ENCODE assay signal across 12 cellular contexts in genomic region chr16:49513040-49513439, GRCh38.
DNase-seq lines count a peak whose midpoint lies in the region; ATAC-seq and TF ChIP-seq lines count a peak whose summit lies in the region.
"Had no signal": no experiment of that assay in that cellular context is flagged by ENCODE, and none has a peak within 500 bp of the region (broad histone marks: within the 10 kb centered on the region; RNA-seq: fewer than 3 reads in every experiment).

No MANE protein-coding gene starts in this region.

- no peaks in the 10 kb centered on the region for H3K9me3 ChIP-seq in MG63
- H3K9me3 ChIP-seq in psoas muscle = no peaks in the 10 kb centered on the region
- H3K9me3 ChIP-seq in mammary epithelial cell (replicated peaks; ENCODE audit: insufficient read depth, low read length) = peaks cover 14% of the 10 kb centered on the region

- H3K4me2 ChIP-seq in mammary epithelial cell (ENCODE audit: insufficient read depth, low read depth, low read length) = no peak overlapping the region

- dilution Hi-C loops in mammary epithelial cell (cut with HindIII; ENCODE audit: low sequenced_read_pairs) = no loop called here

- no peak overlapping the region for H2AFZ ChIP-seq in mammary epithelial cell (ENCODE audit: low read depth, low read length)

- H3K36me3 ChIP-seq in MG63 (no peaks in the 10 kb centered on the region), brain microvascular endothelial cell (replicated peaks) (no peaks in the 10 kb centered on the region), psoas muscle (ENCODE audit: insufficient read depth in 1 of 2, low read depth in 1 of 2) (no peaks in the 10 kb centered on the region), mammary epithelial cell (ENCODE audit: insufficient read depth, low read length) (no peaks in the 10 kb centered on the region)

- CTCF ChIA-PET in mammary epithelial cell (lab: Charles Lee; ENCODE audit: low non-redundant PET) = no interaction called here

- ATAC-seq in psoas muscle (peak in 2 of 4 donors; percentile 54 to 55), GM21825 (IDR thresholded peaks at IDR 0.05; ENCODE audit: unreplicated experiment) (no peak)

- peak; percentile 20 for TF ChIP-seq CTCF in brain microvascular endothelial cell (IDR thresholded peaks at IDR 0.05; ENCODE audit: low read depth, low read length, missing control alignments)
- peak; percentile 13 for TF ChIP-seq CTCF in psoas muscle (IDR thresholded peaks at IDR 0.05)
- no peak for TF ChIP-seq CTCF in mammary epithelial cell (conservative IDR thresholded peaks at IDR 0.05 in 1 of 2, IDR thresholded peaks at IDR 0.05 in 1 of 2; ENCODE audit: extremely low read depth in 1 of 2, insufficient read depth in 1 of 2, low read depth in 1 of 2, low read length in 2 of 2)

- H3K4me3 ChIP-seq in MG63 (no peak overlapping the region), brain microvascular endothelial cell (ENCODE audit: low read depth, low read length) (no peak overlapping the region), psoas muscle (no peak overlapping the region), mammary epithelial cell (replicated peaks in 1 of 3; ENCODE audit: insufficient read depth in 1 of 3, low read depth in 2 of 3, low read length in 3 of 3) (no peak overlapping the region)

- no peak overlapping the region for H3K27ac ChIP-seq in brain microvascular endothelial cell
- no peak overlapping the region for H3K27ac ChIP-seq in psoas muscle
- H3K27ac ChIP-seq in mammary epithelial cell (ENCODE audit: insufficient read depth, low read depth, low read length) = no peak overlapping the region
- H3K27ac ChIP-seq: RWPE1 had no signal

- H3K79me2 ChIP-seq in mammary epithelial cell (ENCODE audit: insufficient read depth, low read length) = no peaks in the 10 kb centered on the region

- no peaks in the 10 kb centered on the region for H4K20me1 ChIP-seq in mammary epithelial cell (ENCODE audit: insufficient read depth, low read length)

- in situ Hi-C loops in brain microvascular endothelial cell (cut with HindIII; ENCODE audit: low pct_ligation_motif_present, low sequenced_read_pairs) = no loop called here
- in situ Hi-C loops in mammary epithelial cell (cut with MboI; ENCODE audit: low sequenced_read_pairs in 2 of 2) = no loop called here

- H3K4me1 ChIP-seq in psoas muscle (peaks cover 35% of the 10 kb centered on the region), mammary epithelial cell (ENCODE audit: insufficient read depth, low read length) (no peaks in the 10 kb centered on the region)

- no TSS peak for BruUV-seq in mammary epithelial cell (replicated peaks; lab: Mats Ljungman, UMichigan)

- intact Hi-C loops in psoas muscle (cut with DNase I) (no loop called here), mammary epithelial cell (cut with micrococcal nuclease) (no loop called here)

- WGBS in psoas muscle, 3 donors = 75 to 80% (median 78%) methylated on average over 7 of the region's 7 CpGs
- 83% methylated on average over 5 of the region's 7 CpGs for WGBS in mammary epithelial cell (ENCODE audit: low coverage, missing lambda C conversion rate)

- no peaks in the 10 kb centered on the region for H3K27me3 ChIP-seq in MG63
- no peaks in the 10 kb centered on the region for H3K27me3 ChIP-seq in brain microvascular endothelial cell (replicated peaks)
- no peaks in the 10 kb centered on the region for H3K27me3 ChIP-seq in psoas muscle (ENCODE audit: insufficient read depth in 3 of 3, low read length in 2 of 3)
- no peaks in the 10 kb centered on the region for H3K27me3 ChIP-seq in mammary epithelial cell (ENCODE audit: insufficient read depth, low read length)

- H3K9ac ChIP-seq in mammary epithelial cell (ENCODE audit: insufficient read depth, low read length) = no peak overlapping the region

- DNase-seq in activated CD4-positive, alpha-beta T cell treated with anti-CD3 and anti-CD28 coated beads for 48 hours = peak; percentile 21
- DNase-seq in activated CD4-positive, alpha-beta T cell treated with anti-CD3 and anti-CD28 coated beads, Interleukin-2, amount 50 U/mL, for 4 hours = no peak
- peak; percentile 2 for DNase-seq in MG63
- DNase-seq in brain microvascular endothelial cell = no peak
- peak in 1 of 2 donors; percentile 73 for DNase-seq in psoas muscle
- DNase-seq in activated CD4-positive, alpha-beta T cell treated with anti-CD3 and anti-CD28 coated beads, Interleukin-2, amount 50 U/mL, for 1 hour = no peak
- no peak for DNase-seq in mammary epithelial cell
- DNase-seq: activated CD8-positive, alpha-beta memory T cell treated with anti-CD3 and anti-CD28 coated beads for 24 hours; islet precursor cell; nucleus accumbens had no signal

Comparison
In these comparisons a context has a peak if more than half of its experiments do, and no peak if none do; other contexts are left out.
1. DNase-seq: peak in activated CD4-positive, alpha-beta T cell treated with anti-CD3 and anti-CD28 coated beads for 48 hours (single experiment) and MG63 (single experiment); none in activated CD4-positive, alpha-beta T cell treated with anti-CD3 and anti-CD28 coated beads, Interleukin-2, amount 50 U/mL, for 4 hours (0 of 2), brain microvascular endothelial cell (single experiment), activated CD4-positive, alpha-beta T cell treated with anti-CD3 and anti-CD28 coated beads, Interleukin-2, amount 50 U/mL, for 1 hour (single experiment) and mammary epithelial cell (single experiment).
2. CTCF ChIP-seq: peak in brain microvascular endothelial cell (single experiment) and psoas muscle (single experiment); none in mammary epithelial cell (0 of 2).